11 cellular contexts compared by ENCODE assay signal in the genomic region with DNA sequence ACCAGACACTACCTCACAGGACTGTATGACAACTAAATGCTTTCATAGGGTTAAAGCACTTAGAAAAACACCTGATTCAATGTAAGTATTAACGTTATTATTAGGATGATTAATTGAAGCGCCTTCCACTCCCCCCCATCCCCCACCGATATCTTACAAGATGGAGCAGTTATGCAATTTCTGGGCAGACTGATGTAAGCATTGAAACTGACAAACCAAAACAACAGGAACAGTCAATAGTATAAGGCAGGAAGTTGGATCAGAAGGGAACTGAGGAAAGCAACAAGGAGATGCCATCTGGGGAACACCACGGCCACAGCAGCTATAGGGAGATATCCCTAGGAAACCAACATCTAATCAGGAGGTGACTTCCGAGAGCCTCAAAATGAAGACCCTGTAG. TPM values are rescaled to one million over a fixed set of nuclear protein-coding genes. Genes with fewer than 3 reads are reported as not detected.
DNase-seq lines count a peak whose midpoint lies in the region; ATAC-seq and TF ChIP-seq lines count a peak whose summit lies in the region.
"Had no signal": no experiment of that assay in that cellular context is flagged by ENCODE, and none has a peak within 500 bp of the region (broad histone marks: within the 10 kb centered on the region; RNA-seq: fewer than 3 reads in every experiment).

No MANE protein-coding gene starts in this region.

- H3K36me3 ChIP-seq in SU-DHL-6 (ENCODE audit: low read length): peaks cover 43% of the 10 kb centered on the region
- no peaks in the 10 kb centered on the region for H3K36me3 ChIP-seq in left lung
- H3K36me3 ChIP-seq: cardiac muscle cell, vagina had no signal

- no peak overlapping the region for H4K8ac ChIP-seq in H9 (replicated peaks; ENCODE audit: insufficient read length, low read depth, low read length)

- H2BK5ac ChIP-seq in H9 (ENCODE audit: insufficient read length, low read length): no peak overlapping the region

- no peak overlapping the region for H3K4me3 Mint-ChIP-seq in H9

- H3K27me3 Mint-ChIP-seq in H9 (ENCODE audit: low read depth): peaks cover 2% of the 10 kb centered on the region

- H3K9me2 ChIP-seq in SU-DHL-6 (replicated peaks; ENCODE audit: insufficient read depth, low read length): no peaks in the 10 kb centered on the region

- H3F3A ChIP-seq in SU-DHL-6 (ENCODE audit: insufficient read depth): peaks cover 99% of the 10 kb centered on the region

- ATAC-seq in left lung (no peak), HG03135 (IDR thresholded peaks at IDR 0.05; ENCODE audit: unreplicated experiment) (no peak)

- intact Hi-C loops in left lung (cut with DNase I): no loop called here

- no peak overlapping the region for H2BK15ac ChIP-seq in H9 (ENCODE audit: low read depth, low read length)

- H3K23me2 ChIP-seq in H9 (ENCODE audit: insufficient read length, low read depth, low read length, poor library complexity, severe bottlenecking): no peaks in the 10 kb centered on the region

- TF ChIP-seq CTCF in SU-DHL-6 (IDR thresholded peaks at IDR 0.05; ENCODE audit: insufficient read depth, low read length, poor library complexity, severe bottlenecking) (no peak), left lung (IDR thresholded peaks at IDR 0.05) (no peak), H9 (conservative IDR thresholded peaks at IDR 0.05) (no peak)

- no peak overlapping the region for H3K27ac Mint-ChIP-seq in H9

- H3K4me3 ChIP-seq in GM08714 (ENCODE audit: low read length) (peak overlapping the region; percentile 82), SU-DHL-6 (ENCODE audit: insufficient read depth, low read length, poor library complexity, severe bottlenecking) (peak overlapping the region; percentile 95), left lung (peak overlapping the region in 1 of 2 donors; percentile 52)
- H3K4me3 ChIP-seq: cardiac muscle cell, vagina had no signal

- H3K27me3 ChIP-seq in SU-DHL-6 (ENCODE audit: low read length): no peaks in the 10 kb centered on the region
- H3K27me3 ChIP-seq in left lung: no peaks in the 10 kb centered on the region
- no peaks in the 10 kb centered on the region for H3K27me3 ChIP-seq in H9 (ENCODE audit: insufficient read depth, low read length)
- H3K27me3 ChIP-seq: cardiac muscle cell, vagina had no signal

- no peak overlapping the region for H3K14ac ChIP-seq in H9 (ENCODE audit: insufficient read depth, low read length)

- no peak overlapping the region for H4K5ac ChIP-seq in H9 (ENCODE audit: insufficient read length, low read depth, low read length)

- H3K79me1 ChIP-seq in H9 (ENCODE audit: insufficient read depth, low read depth, low read length, poor library complexity, severe bottlenecking): no peaks in the 10 kb centered on the region

- no peak overlapping the region for H3K18ac ChIP-seq in H9 (ENCODE audit: insufficient read length, low read depth, low read length)

- H3K4me1 ChIP-seq in left lung (peaks cover 0 to 52% of the 10 kb centered on the region in 2 donors), H9 (ENCODE audit: insufficient read depth, low read length) (peaks cover 3% of the 10 kb centered on the region; the same call in 1 of the 2 replicates)
- H3K4me1 ChIP-seq: vagina had no signal

- H3K9me3 ChIP-seq in SU-DHL-6 (ENCODE audit: insufficient read depth, low read length) (no peaks in the 10 kb centered on the region), left lung (no peaks in the 10 kb centered on the region), H9 (ENCODE audit: control insufficient read depth, low read depth, low read length) (no peaks in the 10 kb centered on the region)
- H3K9me3 ChIP-seq: vagina had no signal

- peak overlapping the region; percentile 99 for H3K27ac ChIP-seq in SU-DHL-6 (ENCODE audit: low read depth, low read length)
- peak overlapping the region; percentile 51 to 93 for H3K27ac ChIP-seq in left lung
- no peak overlapping the region for H3K27ac ChIP-seq in H9 (ENCODE audit: insufficient read length, low read depth, low read length)
- H3K27ac ChIP-seq: cardiac muscle cell, parathyroid adenoma, vagina had no signal

- no peak overlapping the region for H3T11ph ChIP-seq in H9 (ENCODE audit: low read length)

- no peak overlapping the region for H4K91ac ChIP-seq in H9 (ENCODE audit: insufficient read length, low read depth, low read length)

- H2BK20ac ChIP-seq in H9 (ENCODE audit: low read depth, low read length, poor library complexity, severe bottlenecking): no peak overlapping the region

- H2AFZ ChIP-seq in SU-DHL-6 (ENCODE audit: low read depth, low read length, severe bottlenecking) (no peak overlapping the region), H9 (ENCODE audit: low read length) (no peak overlapping the region)
- H2AFZ ChIP-seq: parathyroid adenoma had no signal

- H2AK5ac ChIP-seq in H9 (ENCODE audit: insufficient read length, low read length): no peak overlapping the region

- no peaks in the 10 kb centered on the region for H3K36me3 Mint-ChIP-seq in H9 (ENCODE audit: insufficient read depth in 1 of 3, low read depth in 3 of 3)

- no CpG with 5 or more reads among the region's 5 CpGs for WGBS in H9 (ENCODE audit: extremely low coverage, insufficient read length, low lambda C conversion rate)

- DNase-seq in Ammon's horn (ENCODE audit: low spot score): peak; percentile 43
- DNase-seq in left lung: no peak
- DNase-seq in DMS79 (lab: John Stamatoyannopoulos, UW): no peak
- no peak for DNase-seq in H9
- DNase-seq in activated CD4-positive, CD25-positive, alpha-beta regulatory T cell treated with anti-CD3 and anti-CD28 coated beads, Interleukin-2, amount 50 U/mL, for 72 hours: no peak

- no peak overlapping the region for H2BK120ac ChIP-seq in H9 (ENCODE audit: low read depth, low read length, poor library complexity, severe bottlenecking)

- no peak overlapping the region for H3K4ac ChIP-seq in H9 (ENCODE audit: low read depth, low read length)

- H3K9ac ChIP-seq in SU-DHL-6 (ENCODE audit: low read length) (peak overlapping the region; percentile 90), H9 (ENCODE audit: extremely low read depth, insufficient read length, low read length) (no peak overlapping the region)
- H3K9ac ChIP-seq: parathyroid adenoma had no signal

- peaks cover 57% of the 10 kb centered on the region for H4K20me1 ChIP-seq in SU-DHL-6 (ENCODE audit: low read depth, low read length)
- H4K20me1 ChIP-seq in H9 (ENCODE audit: control insufficient read depth, insufficient read depth, insufficient read length): no peaks in the 10 kb centered on the region

- H3K4me2 ChIP-seq in SU-DHL-6 (ENCODE audit: low read depth, low read length, poor library complexity, severe bottlenecking) (peak overlapping the region; percentile 98), H9 (ENCODE audit: insufficient read depth, insufficient read length, low read length) (no peak overlapping the region)

- H3K9me3 Mint-ChIP-seq in H9: no peaks in the 10 kb centered on the region

- H3K56ac ChIP-seq in H9 (ENCODE audit: insufficient read length, low read depth, low read length): no peak overlapping the region

- no peak overlapping the region for H3K23ac ChIP-seq in H9 (ENCODE audit: insufficient read length, low read depth, low read length)

- H3K79me2 ChIP-seq in SU-DHL-6 (ENCODE audit: insufficient read depth, low read length): peaks cover 90% of the 10 kb centered on the region
- no peaks in the 10 kb centered on the region for H3K79me2 ChIP-seq in H9 (ENCODE audit: insufficient read depth, low read length)
- H3K79me2 ChIP-seq: parathyroid adenoma had no signal

- H3K4me1 Mint-ChIP-seq in H9: peaks cover 2 to 10% of the 10 kb centered on the region in 2 experiments

- H2BK12ac ChIP-seq in H9 (ENCODE audit: insufficient read length, low read depth, low read length): no peak overlapping the region

RNA-seq across cellular contexts. Expression of a gene that starts 3.8 kb away (rescaled TPM):
- total RNA-seq in left lung: 100 to 1,000 TPM; 119 to 401 TPM
- total RNA-seq in H9 (2021): 0.81 and 1.1 TPM in 2 replicates

RNA-seq across cellular contexts. Expression of a gene that starts 33.6 kb away (rescaled TPM):
- under 1 TPM; 0.35 to 0.65 TPM for total RNA-seq in left lung
- total RNA-seq in H9 (2021): not detected in 2 replicates

Comparison
In these comparisons a context has a peak if more than half of its experiments do, and no peak if none do; other contexts are left out.
1. RNA of a gene that starts 3.8 kb away (total RNA-seq): 119 to 401 TPM in left lung; 0.81 to 1.1 TPM in H9; every median in the first group is over 10 times any median in the second.